9 cellular contexts compared by ENCODE assay signal in the genomic region with DNA sequence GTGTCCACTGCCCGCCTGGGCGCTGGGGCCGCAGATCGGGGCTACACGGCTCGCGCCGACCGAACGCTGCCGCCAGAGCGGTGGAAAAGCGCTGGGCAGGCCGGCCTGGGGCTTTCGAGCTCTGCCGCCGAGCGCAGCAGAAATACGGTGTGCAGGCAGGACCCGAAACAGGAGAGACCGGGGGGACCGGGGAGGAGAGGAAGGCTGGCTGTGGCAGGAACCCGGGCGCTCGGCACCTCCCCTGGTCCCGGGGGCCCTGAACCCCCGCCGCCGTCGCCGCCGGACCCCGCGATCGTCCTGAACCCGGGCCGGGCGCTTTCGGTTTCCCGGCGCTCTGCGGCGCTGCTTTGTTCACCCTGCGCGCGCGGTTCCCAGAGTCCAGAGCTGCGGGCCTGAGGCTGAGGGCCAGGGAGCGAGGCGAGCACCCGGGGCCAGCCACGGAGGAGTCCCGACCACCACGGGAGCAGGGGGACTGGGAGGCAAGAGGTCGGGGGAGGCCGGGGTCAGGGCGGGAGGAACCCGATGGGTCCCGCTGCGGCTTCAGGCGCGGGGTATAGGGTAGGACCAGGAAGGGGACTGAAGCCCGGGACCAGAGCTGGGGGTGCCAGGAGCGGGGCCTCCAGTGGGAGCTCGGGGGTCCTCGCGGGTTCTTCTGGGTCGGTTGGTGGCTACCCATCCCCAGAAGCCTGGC. TPM values are rescaled to one million over a fixed set of nuclear protein-coding genes. Genes with fewer than 3 reads are reported as not detected.
DNase-seq lines count a peak whose midpoint lies in the region; ATAC-seq and TF ChIP-seq lines count a peak whose summit lies in the region.
"Had no signal": no experiment of that assay in that cellular context is flagged by ENCODE, and none has a peak within 500 bp of the region (broad histone marks: within the 10 kb centered on the region; RNA-seq: fewer than 3 reads in every experiment).

No MANE protein-coding gene starts in this region.

- H3K4me3 ChIP-seq in adipocyte (ENCODE audit: low read length) (peak overlapping the region; percentile 80), psoas muscle (peak overlapping the region; percentile 61), SJCRH30 (no peak overlapping the region)

- DNase-seq in CD14-positive monocyte (ENCODE audit: low spot score) (no peak), adipocyte (ENCODE audit: low read depth) (no peak), left cardiac atrium (no peak), psoas muscle (no peak), SJCRH30 (no peak), NOMO-1 treated with DMSO at 0.1 percent for 48 hours (lab: John Stamatoyannopoulos, UW; ENCODE audit: unreplicated experiment) (no peak)
- DNase-seq in stimulated activated CD4-positive, alpha-beta T cell treated with anti-CD3 and anti-CD28 coated beads, Interleukin-4, amount 100 ng/mL, for 1 hour, result no peak

- WGBS in psoas muscle, 3 donors, result 0 to 1% (median 1%) methylated on average over 66 to 68 of the region's 68 CpGs

- H3K27ac Mint-ChIP-seq in CD14-positive monocyte, result no peak overlapping the region

- H3K36me3 Mint-ChIP-seq in CD14-positive monocyte, result no peaks in the 10 kb centered on the region

- intact Hi-C loops in CD14-positive monocyte (cut with micrococcal nuclease), result no loop called here
- intact Hi-C loops in left cardiac atrium (cut with DNase I), result no loop called here
- intact Hi-C loops in psoas muscle (cut with DNase I), result loop anchor here in 1 of 2 donors (5.0 kb wide), 1 partner anchor 1237 kb away; no protein-coding TSS in a partner anchor

- peaks cover 67 to 86% (median 76%) of the 10 kb centered on the region in 3 donors for H3K27me3 Mint-ChIP-seq in CD14-positive monocyte (ENCODE audit: low read depth in 3 of 3)

- peaks cover 0 to 18% (median 12%) of the 10 kb centered on the region in 7 donors for H3K9me3 Mint-ChIP-seq in CD14-positive monocyte

- H3K27ac ChIP-seq in psoas muscle (no peak overlapping the region), SJCRH30 (no peak overlapping the region)

- H3K4me3 Mint-ChIP-seq in CD14-positive monocyte, result peak overlapping the region; percentile 50 to 64

- ATAC-seq in left cardiac atrium (peak; percentile 25 to 50), psoas muscle (no peak), GM19467 (IDR thresholded peaks at IDR 0.05; ENCODE audit: unreplicated experiment) (no peak)

- H3K4me1 ChIP-seq in adipocyte (ENCODE audit: control insufficient read depth, insufficient read depth, low read length) (peaks cover 8% of the 10 kb centered on the region), psoas muscle (no peaks in the 10 kb centered on the region), SJCRH30 (no peaks in the 10 kb centered on the region)

- no peaks in the 10 kb centered on the region for H3K4me1 Mint-ChIP-seq in CD14-positive monocyte

- TF ChIP-seq CTCF in CD14-positive monocyte (IDR thresholded peaks at IDR 0.05) (no peak), psoas muscle (IDR thresholded peaks at IDR 0.05) (no peak)

- H3K9ac ChIP-seq in adipocyte (ENCODE audit: low read length), result peak overlapping the region; percentile 77

- H3K27me3 ChIP-seq in adipocyte (replicated peaks; ENCODE audit: control insufficient read depth, insufficient read depth, low read length) (no peaks in the 10 kb centered on the region), psoas muscle (ENCODE audit: insufficient read depth in 3 of 3, low read length in 2 of 3) (peaks cover 3 to 83% (median 26%) of the 10 kb centered on the region in 3 donors), SJCRH30 (no peaks in the 10 kb centered on the region)

- H3K9me3 ChIP-seq in adipocyte (ENCODE audit: control insufficient read depth, low read length) (peaks cover 3% of the 10 kb centered on the region), psoas muscle (no peaks in the 10 kb centered on the region), SJCRH30 (replicated peaks) (no peaks in the 10 kb centered on the region)

- H3K36me3 ChIP-seq in adipocyte (ENCODE audit: control insufficient read depth, insufficient read depth, low read length, severe bottlenecking) (no peaks in the 10 kb centered on the region), psoas muscle (ENCODE audit: insufficient read depth in 1 of 2, low read depth in 1 of 2) (no peaks in the 10 kb centered on the region), SJCRH30 (no peaks in the 10 kb centered on the region)

RNA-seq across cellular contexts. Expression of a gene that starts 12.0 kb away (rescaled TPM):
- polyA plus RNA-seq in CD14-positive monocyte, result not detected
- total RNA-seq in left cardiac atrium, result 1 to 10 TPM in 1 of 2 donors, under 1 TPM in 1; 0.27 to 1.0 TPM
- under 1 TPM in 2 of 4 donors, not detected in 2; 0.10 to 0.17 TPM for total RNA-seq in psoas muscle
- polyA plus RNA-seq in psoas muscle, result under 1 TPM in 2 of 3 donors, not detected in 1; 0.03 to 0.06 TPM
- 6.1 and 6.4 TPM in 2 replicates for total RNA-seq in SJCRH30 (2014; rRNA removed; shearing (Covaris generic))
- total RNA-seq: T-helper 1 cell treated with Interleukin-12 subunit alpha and Interleukin-12 subunit beta and Interleukin-4 antibody, amounts not matched to agents 30 ng/mL and 1 ng/mL, for 36 hours had no signal

Comparison
In these comparisons a context has a peak if more than half of its experiments do, and no peak if none do; other contexts are left out.
1. ATAC-seq: peak in left cardiac atrium (2 of 2); none in psoas muscle (0 of 4) and GM19467 (single experiment).